In genomic region chr11:125072961-125073590, GRCh38 we compare ENCODE assay signal across 1 cellular context.
TF ChIP-seq lines count a peak whose summit lies in the region.

No MANE protein-coding gene starts in this region.

TF ChIP-seq in HepG2, 621 proteins besides CTCF, POLR2A, EP300 and RAD21:
- TF ChIP-seq KLF15 (CRISPR knock-in tag; IDR thresholded peaks at IDR 0.05; ENCODE audit: borderline replicate concordance) (no peak), ZNF331 (CRISPR knock-in tag; IDR thresholded peaks at IDR 0.05) (no peak), TP53 (CRISPR knock-in tag; conservative IDR thresholded peaks at IDR 0.05) (no peak), ZNF672 (CRISPR knock-in tag; IDR thresholded peaks at IDR 0.05) (no peak)
TF ChIP-seq in HepG2: peak in this region for 0.
